20 cellular contexts compared by ENCODE assay signal in the genomic region with DNA sequence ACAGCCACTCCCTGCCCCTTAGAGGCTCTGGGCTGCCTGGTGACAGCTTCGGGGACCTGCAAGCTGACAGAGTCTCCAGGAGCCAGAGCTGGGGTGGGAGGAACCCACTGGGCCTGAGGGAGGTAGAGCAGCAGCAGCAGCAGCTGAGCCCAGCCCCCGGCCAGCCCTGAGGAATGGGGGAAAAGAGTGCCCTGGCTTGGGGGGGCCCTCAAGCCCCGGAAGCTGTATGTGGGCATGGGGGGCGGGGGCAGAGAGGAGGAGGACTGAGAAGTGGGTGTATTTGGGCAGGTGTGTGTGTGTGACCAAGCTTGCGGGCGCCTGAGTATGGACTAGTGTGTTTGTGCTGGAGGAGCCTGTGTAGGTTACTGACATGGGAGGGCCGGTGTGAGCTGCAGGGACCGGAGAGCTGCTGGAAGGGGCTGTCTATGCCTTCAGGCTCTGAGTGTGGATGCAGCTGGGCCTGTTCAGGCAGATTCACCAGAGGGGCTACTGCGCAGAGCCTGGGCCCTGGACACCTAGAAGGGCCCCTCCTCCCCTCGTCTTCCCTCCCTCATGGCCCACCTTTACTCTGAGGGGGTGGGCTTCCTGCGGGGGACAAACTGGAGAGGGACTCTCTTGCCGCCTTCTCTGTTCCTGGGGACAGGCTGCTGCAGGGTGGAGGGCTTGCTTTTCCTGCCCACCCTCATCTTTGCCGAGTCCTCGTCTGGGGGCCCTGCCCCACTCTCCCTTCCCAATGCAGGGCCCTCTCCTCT. TPM values are rescaled to one million over a fixed set of nuclear protein-coding genes. Genes with fewer than 3 reads are reported as not detected.
DNase-seq lines count a peak whose midpoint lies in the region; ATAC-seq, FAIRE-seq and TF ChIP-seq lines count a peak whose summit lies in the region.
"Had no signal": no experiment of that assay in that cellular context is flagged by ENCODE, and none has a peak within 500 bp of the region (broad histone marks: within the 10 kb centered on the region; RNA-seq: fewer than 3 reads in every experiment).

No MANE protein-coding gene starts in this region.

- H3K27me3 ChIP-seq in K562 (ENCODE audit: control insufficient read depth in 2 of 2, insufficient read depth in 2 of 2, low read length in 2 of 2): no peaks in the 10 kb centered on the region

- CTCF ChIA-PET in K562 (lab: Yijun Ruan, JAX; ENCODE audit: low intra/inter-chr PET ratio): no interaction called here

- DNase-seq in left ventricle myocardium superior: peak; percentile 20
- DNase-seq in Right ventricle myocardium inferior (ENCODE audit: missing footprints): no peak
- DNase-seq in K562 (ENCODE audit: extremely low read depth in 1 of 4, low spot score in 3 of 4): no peak
- DNase-seq in mesothelial cell of epicardium (ENCODE audit: low spot score in 2 of 2, unreplicated experiment in 2 of 2): no peak
- DNase-seq in ureter (ENCODE audit: low spot score): peak; percentile 44
- DNase-seq in A172 (ENCODE audit: low spot score): no peak
- DNase-seq: activated CD4-positive, alpha-beta memory T cell treated with anti-CD3 and anti-CD28 coated beads for 36 hours; activated T-cell treated with anti-CD3 and anti-CD28 coated beads, Interleukin-2, amount 50 U/mL, for 4 hours; cortex of kidney; DMS153; NCI-H187; stimulated activated CD4-positive, alpha-beta T cell treated with anti-CD3 and anti-CD28 coated beads, Interleukin-2, amount 100 ng/mL, for 24 hours; WERI-Rb-1 had no signal

- no peak for TF ChIP-seq RAD21 in K562 (CRISPR knock-in tag; conservative IDR thresholded peaks at IDR 0.05 in 1 of 2, IDR thresholded peaks at IDR 0.05 in 1 of 2)

- no peak overlapping the region for H2AFZ ChIP-seq in K562 (ENCODE audit: low read depth, low read length)

- in situ Hi-C loops in K562 (cut with MboI): no loop called here

- no peak for TF ChIP-seq POLR2A in K562 (conservative IDR thresholded peaks at IDR 0.05)

- no peaks in the 10 kb centered on the region for H3K36me3 Mint-ChIP-seq in mesothelial cell of epicardium
- H3K36me3 Mint-ChIP-seq: activated CD4-positive, alpha-beta memory T cell treated with anti-CD3 and anti-CD28 coated beads for 36 hours; activated naive CD4-positive, alpha-beta T cell treated with anti-CD3 and anti-CD28 coated beads, Interleukin-2, amount 50 U/mL, for 24 hours; brain; CD14-positive monocyte had no signal

- no peak for TF ChIP-seq CTCF in K562 (IDR thresholded peaks at IDR 0.05 in 2 of 3, conservative IDR thresholded peaks at IDR 0.05 in 1 of 3; ENCODE audit: insufficient read depth in 2 of 3, low read depth in 1 of 3, low read length in 3 of 3)
- TF ChIP-seq CTCF in mesothelial cell of epicardium (IDR thresholded peaks at IDR 0.05; ENCODE audit: unreplicated experiment): no peak

- H3K9ac ChIP-seq in K562 (ENCODE audit: insufficient read depth in 1 of 2, low read depth in 2 of 2, low read length in 2 of 2): peak overlapping the region in 1 of 2 experiments; percentile 52; a peak in 2 of 4 replicates

- peaks cover 0 to 9% of the 10 kb centered on the region in 2 experiments for H3K4me1 ChIP-seq in K562 (replicated peaks in 1 of 2; ENCODE audit: control insufficient read depth in 2 of 2, insufficient read depth in 2 of 2, low read length in 2 of 2)

- H3K36me3 ChIP-seq in K562 (ENCODE audit: control insufficient read depth, insufficient read depth, low read length): no peaks in the 10 kb centered on the region
- H3K36me3 ChIP-seq: WERI-Rb-1 had no signal

- POLR2A ChIA-PET in K562 (lab: Yijun Ruan, JAX): no interaction called here

- peak overlapping the region; percentile 59 for H3K27ac Mint-ChIP-seq in mesothelial cell of epicardium
- H3K27ac Mint-ChIP-seq: activated CD4-positive, alpha-beta memory T cell treated with anti-CD3 and anti-CD28 coated beads for 36 hours; activated naive CD4-positive, alpha-beta T cell treated with anti-CD3 and anti-CD28 coated beads, Interleukin-2, amount 50 U/mL, for 24 hours; brain had no signal

- WGBS in K562 (ENCODE audit: insufficient coverage, low coverage, missing lambda C conversion rate): 34% methylated on average over 11 of the region's 14 CpGs

- TF ChIP-seq EP300 in K562 (IDR thresholded peaks at IDR 0.05; ENCODE audit: low read length): no peak

- FAIRE-seq in K562 (lab: Jason Lieb, UNC): no peak
- FAIRE-seq: A204.1, frontal cortex had no signal

- H3K4me2 ChIP-seq in K562 (ENCODE audit: insufficient read depth, low read length): no peak overlapping the region

- H3K4me3 ChIP-seq in K562: no peak overlapping the region

- H3K27me3 Mint-ChIP-seq in mesothelial cell of epicardium (ENCODE audit: low read depth): no peaks in the 10 kb centered on the region
- H3K27me3 Mint-ChIP-seq: activated CD4-positive, alpha-beta memory T cell treated with anti-CD3 and anti-CD28 coated beads for 36 hours; activated naive CD4-positive, alpha-beta T cell treated with anti-CD3 and anti-CD28 coated beads, Interleukin-2, amount 50 U/mL, for 24 hours; brain had no signal

- H3K79me2 ChIP-seq in K562 (ENCODE audit: control insufficient read depth, insufficient read depth, low read length): no peaks in the 10 kb centered on the region

- no peaks in the 10 kb centered on the region for H3K9me1 ChIP-seq in K562 (ENCODE audit: control insufficient read depth, insufficient read depth, low read length)

- BruUV-seq in K562 (replicated peaks; lab: Mats Ljungman, UMichigan): no TSS peak

- H3K4me1 Mint-ChIP-seq in mesothelial cell of epicardium: peaks cover 25% of the 10 kb centered on the region
- H3K4me1 Mint-ChIP-seq: activated naive CD4-positive, alpha-beta T cell treated with anti-CD3 and anti-CD28 coated beads, Interleukin-2, amount 50 U/mL, for 24 hours had no signal

- ATAC-seq in left ventricle myocardium superior (peak; percentile 13), Right ventricle myocardium inferior (no peak), K562 (peak; percentile 37; the same call in 2 of the 3 replicates), GM21786 (IDR thresholded peaks at IDR 0.05; ENCODE audit: unreplicated experiment) (no peak), HG03469 (IDR thresholded peaks at IDR 0.05; ENCODE audit: unreplicated experiment) (no peak)
- ATAC-seq: activated T-cell treated with anti-CD3 and anti-CD28 coated beads, Interleukin-2, amount 50 U/mL, for 4 hours had no signal

- H3K9me3 Mint-ChIP-seq in mesothelial cell of epicardium: no peaks in the 10 kb centered on the region
- H3K9me3 Mint-ChIP-seq: activated CD4-positive, alpha-beta memory T cell treated with anti-CD3 and anti-CD28 coated beads for 36 hours; activated naive CD4-positive, alpha-beta T cell treated with anti-CD3 and anti-CD28 coated beads, Interleukin-2, amount 50 U/mL, for 24 hours; activated T-cell treated with anti-CD3 and anti-CD28 coated beads, Interleukin-2, amount 50 U/mL, for 4 hours; brain; CD14-positive monocyte had no signal

- peaks cover 8% of the 10 kb centered on the region; the same call in 1 of the 2 replicates for H4K20me1 ChIP-seq in K562 (replicated peaks; ENCODE audit: control insufficient read depth, insufficient read depth, low read length)

- intact Hi-C loops in left ventricle myocardium superior (cut with micrococcal nuclease): no loop called here
- intact Hi-C loops in Right ventricle myocardium inferior (cut with DNase I): no loop called here
- intact Hi-C loops in K562 (cut with micrococcal nuclease): no loop called here

- H3K4me3 Mint-ChIP-seq in mesothelial cell of epicardium: no peak overlapping the region
- H3K4me3 Mint-ChIP-seq: activated CD4-positive, alpha-beta memory T cell treated with anti-CD3 and anti-CD28 coated beads for 36 hours; activated naive CD4-positive, alpha-beta T cell treated with anti-CD3 and anti-CD28 coated beads, Interleukin-2, amount 50 U/mL, for 24 hours; activated T-cell treated with anti-CD3 and anti-CD28 coated beads, Interleukin-2, amount 50 U/mL, for 4 hours; brain; CD14-positive monocyte had no signal

- no peak overlapping the region for H3K27ac ChIP-seq in K562 (ENCODE audit: extremely low read depth, low read depth, low read length)
- H3K27ac ChIP-seq: WERI-Rb-1 had no signal

- no peaks in the 10 kb centered on the region for H3K9me3 ChIP-seq in K562 (replicated peaks; ENCODE audit: control insufficient read depth, insufficient read depth, low read depth, low read length)

TF ChIP-seq in K562, 482 proteins besides CTCF, POLR2A, EP300 and RAD21 (continues in another document):
- TF ChIP-seq ERF (CRISPR knock-in tag; IDR thresholded peaks at IDR 0.05) (no peak), DNMT1 (IDR thresholded peaks at IDR 0.05) (no peak), THRAP3 (IDR thresholded peaks at IDR 0.05; ENCODE audit: borderline replicate concordance) (no peak), ZEB2 (IDR thresholded peaks at IDR 0.05) (no peak), ZNF507 (tag; conservative IDR thresholded peaks at IDR 0.05) (no peak), OTX1 (CRISPR knock-in tag; IDR thresholded peaks at IDR 0.05) (no peak), ILF3 (IDR thresholded peaks at IDR 0.05; ENCODE audit: borderline replicate concordance) (no peak), XRCC3 (IDR thresholded peaks at IDR 0.05) (no peak), GABPA (tag; conservative IDR thresholded peaks at IDR 0.05; ENCODE audit: low read depth) (no peak)

RNA-seq across cellular contexts. Expression of gene ST3GAL4, which starts 28.0 kb away (rescaled TPM):
- 45.4 TPM for total RNA-seq in left ventricle myocardium superior
- 45.1 TPM for total RNA-seq in Right ventricle myocardium inferior
- 11.3 and 26.5 TPM in 2 replicates for total RNA-seq in K562 (2011; cell fraction: chromatin; rRNA removed; ENCODE audit: low replicate concordance)
- 24.2 and 25.7 TPM in 2 replicates for total RNA-seq in K562 (2011; cell fraction: nucleolus; rRNA removed)
- 22.4 and 23.4 TPM in 2 replicates for total RNA-seq in K562 (2011; cell fraction: nucleoplasm; rRNA removed)
- 10.5 and 16.9 TPM in 2 replicates for total RNA-seq in K562 (2014; rRNA removed)
- total RNA-seq in K562 (2014; rRNA removed; fragmentation: Illumina TruSeq; extraction: Trizol): 6.2 and 8.2 TPM in 2 replicates
- total RNA-seq in K562 (2015; rRNA removed; fragmentation: Illumina TruSeq; extraction: Trizol): 6.0 and 6.7 TPM in 2 replicates
- 13.7 and 15.2 TPM in 2 replicates for total RNA-seq in K562 (2021)
- polyA plus RNA-seq in K562 (2011; rRNA removed): 10.7 and 15.4 TPM in 2 replicates
- 12.8 and 18.7 TPM in 2 replicates for polyA plus RNA-seq in K562 (2011; cell fraction: cytosol; rRNA removed)
- polyA plus RNA-seq in K562 (2011; cell fraction: nucleus; rRNA removed): 10.4 and 18.7 TPM in 2 replicates
- 8.2 and 14.5 TPM in 2 replicates for polyA plus RNA-seq in K562 (2012)
- polyA plus RNA-seq in K562 (2014; fragmentation: Illumina TruSeq; extraction: Trizol): 17.8 and 22.9 TPM in 2 replicates
- under 1 TPM; 0.27 to 0.53 TPM for polyA plus RNA-seq in K562 (2014; fragmentation: Nextera tagmentation; extraction: Ambion mirVana)
- 13.8 and 16.7 TPM in 2 replicates for polyA plus RNA-seq in K562 (2014; rRNA removed)
- polyA minus RNA-seq in K562 (2011; rRNA and poly(A)+ RNA removed): 2.6 and 6.2 TPM in 2 replicates
- 7.9 and 8.3 TPM in 2 replicates for polyA minus RNA-seq in K562 (2011; cell fraction: cytosol; rRNA and poly(A)+ RNA removed)
- 3.8 and 5.3 TPM in 2 replicates for polyA minus RNA-seq in K562 (2011; cell fraction: nucleus; rRNA and poly(A)+ RNA removed)
- 15.6 to 17.4 TPM (median 16.4 TPM) in 3 replicates for total RNA-seq in mesothelial cell of epicardium
- 46.4 TPM for total RNA-seq in ureter
- 16.7 and 19.4 TPM in 2 replicates for total RNA-seq in A172 (2014; rRNA removed; shearing (Covaris generic))

Comparison
In these comparisons a context has a peak if more than half of its experiments do, and no peak if none do; other contexts are left out.
1. ATAC-seq: peak in left ventricle myocardium superior (single experiment) and K562 (single experiment); none in Right ventricle myocardium inferior (single experiment), GM21786 (single experiment) and HG03469 (single experiment).
2. DNase-seq: peak in left ventricle myocardium superior (single experiment) and ureter (single experiment); none in Right ventricle myocardium inferior (single experiment), K562 (0 of 4), mesothelial cell of epicardium (0 of 2) and A172 (single experiment).